Comparison of ENCODE assay signal across 22 cellular contexts in genomic region chr7:74318043-74318442, GRCh38. TPM values are rescaled to one million over a fixed set of nuclear protein-coding genes. Genes with fewer than 3 reads are reported as not detected.
DNase-seq lines count a peak whose midpoint lies in the region; ATAC-seq, FAIRE-seq and TF ChIP-seq lines count a peak whose summit lies in the region.
"Had no signal": no experiment of that assay in that cellular context is flagged by ENCODE, and none has a peak within 500 bp of the region (broad histone marks: within the 10 kb centered on the region; RNA-seq: fewer than 3 reads in every experiment).

No MANE protein-coding gene starts in this region.

- peaks cover 8% of the 10 kb centered on the region for H3K4me1 Mint-ChIP-seq in endothelial cell (ENCODE audit: unreplicated experiment)
- H3K4me1 Mint-ChIP-seq in stimulated activated naive B cell treated with anti-CD40 and anti-IgM and Interleukin-4, amounts not matched to agents 10 μg/mL and 1 μg/mL and 100 μg/mL, for 72 hours: peaks cover 24 to 32% of the 10 kb centered on the region in 2 donors

- H3K36me3 Mint-ChIP-seq in endothelial cell (ENCODE audit: low read depth, unreplicated experiment): peaks cover 33% of the 10 kb centered on the region
- peaks cover 29 to 37% of the 10 kb centered on the region in 2 donors for H3K36me3 Mint-ChIP-seq in stimulated activated naive B cell treated with anti-CD40 and anti-IgM and Interleukin-4, amounts not matched to agents 10 μg/mL and 1 μg/mL and 100 μg/mL, for 72 hours

- H3K27ac Mint-ChIP-seq in endothelial cell (ENCODE audit: unreplicated experiment): no peak overlapping the region
- H3K27ac Mint-ChIP-seq in stimulated activated naive B cell treated with anti-CD40 and anti-IgM and Interleukin-4, amounts not matched to agents 10 μg/mL and 1 μg/mL and 100 μg/mL, for 72 hours: peak overlapping the region; percentile 14
- H3K27ac Mint-ChIP-seq: CD4-positive, alpha-beta T cell had no signal

- TF ChIP-seq CTCF in RWPE1 (conservative IDR thresholded peaks at IDR 0.05; ENCODE audit: low read depth) (no peak), endothelial cell (IDR thresholded peaks at IDR 0.05; ENCODE audit: unreplicated experiment) (no peak), foreskin fibroblast (IDR thresholded peaks at IDR 0.05; ENCODE audit: low read depth, low read length) (no peak)

- peaks cover 2% of the 10 kb centered on the region for H3K27me3 Mint-ChIP-seq in endothelial cell (ENCODE audit: unreplicated experiment)
- no peaks in the 10 kb centered on the region for H3K27me3 Mint-ChIP-seq in stimulated activated naive B cell treated with anti-CD40 and anti-IgM and Interleukin-4, amounts not matched to agents 10 μg/mL and 1 μg/mL and 100 μg/mL, for 72 hours
- H3K27me3 Mint-ChIP-seq: CD4-positive, alpha-beta T cell; IgD-negative memory B cell had no signal

- H3K4me3 Mint-ChIP-seq in endothelial cell (ENCODE audit: unreplicated experiment): peak overlapping the region; percentile 8
- H3K4me3 Mint-ChIP-seq in stimulated activated naive B cell treated with anti-CD40 and anti-IgM and Interleukin-4, amounts not matched to agents 10 μg/mL and 1 μg/mL and 100 μg/mL, for 72 hours: no peak overlapping the region
- H3K4me3 Mint-ChIP-seq: CD4-positive, alpha-beta T cell; H9 had no signal

- peak overlapping the region; percentile 98 for H3K27ac ChIP-seq in RWPE1
- H3K27ac ChIP-seq: C4-2B had no signal

- POLR2A ChIA-PET in RWPE1 (lab: Yijun Ruan, JAX; ENCODE audit: low non-redundant PET): no interaction called here

- no peak for ATAC-seq in stimulated activated naive B cell treated with anti-CD40 and anti-IgM and Interleukin-4, amounts not matched to agents 10 μg/mL and 1 μg/mL and 100 μg/mL, for 72 hours (replicated peaks)
- ATAC-seq: HepG2 had no signal

- H3K9me3 Mint-ChIP-seq in endothelial cell (ENCODE audit: unreplicated experiment): no peaks in the 10 kb centered on the region
- no peaks in the 10 kb centered on the region for H3K9me3 Mint-ChIP-seq in stimulated activated naive B cell treated with anti-CD40 and anti-IgM and Interleukin-4, amounts not matched to agents 10 μg/mL and 1 μg/mL and 100 μg/mL, for 72 hours
- H3K9me3 Mint-ChIP-seq: CD4-positive, alpha-beta T cell; H9; IgD-negative memory B cell had no signal

- DNase-seq in GM12891 (ENCODE audit: insufficient read length, low spot score) (no peak), RWPE1 (ENCODE audit: low spot score) (no peak), endothelial cell (ENCODE audit: low spot score) (no peak), NCI-H2107 (lab: John Stamatoyannopoulos, UW) (no peak), foreskin fibroblast (no peak), DMS53 treated with DMSO at 0.1 percent for 48 hours (lab: John Stamatoyannopoulos, UW; ENCODE audit: unreplicated experiment) (no peak)
- no peak for DNase-seq in stimulated activated naive B cell treated with anti-CD40 and anti-IgM and Interleukin-4, amounts not matched to agents 10 μg/mL and 1 μg/mL and 100 μg/mL, for 72 hours
- DNase-seq: ACHN; Caco-2; CD4-positive, alpha-beta T cell; DMS79; GDM1; GOT3; H9; KG1 had no signal

- no peak for TF ChIP-seq POLR2A in GM12891 (IDR thresholded peaks at IDR 0.05; ENCODE audit: low read depth, low read length)

- FAIRE-seq in GM12891 (lab: Jason Lieb, UNC): peak; percentile 48
- FAIRE-seq: A204.1, D721Med, GM12892, GM18507, HepG2 had no signal

- H3K4me3 ChIP-seq in foreskin fibroblast (ENCODE audit: low read depth in 1 of 2, low read length in 2 of 2): no peak overlapping the region

- CTCF ChIA-PET in RWPE1 (lab: Yijun Ruan, JAX): no interaction called here

TF ChIP-seq in GM12891, 5 proteins besides CTCF, POLR2A, EP300 and RAD21:
- no peak for TF ChIP-seq SPI1 (IDR thresholded peaks at IDR 0.05; ENCODE audit: low read depth, low read length)
- TF ChIP-seq POU2F2 (IDR thresholded peaks at IDR 0.05; ENCODE audit: low read depth, low read length): peak; percentile 32; the same call in 1 of the 2 replicates

RNA-seq across cellular contexts. Expression of gene CLIP2, which starts 28.8 kb away (rescaled TPM):
- polyA plus RNA-seq in GM12891 (2012; ENCODE audit: low read depth, missing spikeins): 28.8 TPM
- total RNA-seq in endothelial cell (ENCODE audit: unreplicated experiment): 110 TPM
